Comparison of ENCODE assay signal across 7 cellular contexts in genomic region chr17:67246398-67246647, GRCh38. TPM values are rescaled to one million over a fixed set of nuclear protein-coding genes. Genes with fewer than 3 reads are reported as not detected.
DNase-seq lines count a peak whose midpoint lies in the region; ATAC-seq and TF ChIP-seq lines count a peak whose summit lies in the region.

No MANE protein-coding gene starts in this region.

- 0 out of 2 replicates have a peak, but pooled peaks cover 12% of the 10 kb centered on the region for H3K36me3 Mint-ChIP-seq in HFFc6 (ENCODE audit: low read depth)
- peaks cover 7% of the 10 kb centered on the region for H3K36me3 Mint-ChIP-seq in activated B cell treated with CpG ODN at 0.5 μM for 24 hours (ENCODE audit: low read depth)

- no peaks in the 10 kb centered on the region for H3K27me3 ChIP-seq in hepatocyte
- H3K27me3 ChIP-seq in spleen (replicated peaks in 1 of 7) = peaks cover 0 to 12% (median 0%) of the 10 kb centered on the region in 7 donors

- CTCF ChIA-PET in activated B cell treated with CpG ODN at 0.5 μM for 24 hours (lab: Charles Lee) = no interaction called here

- peak overlapping the region; percentile 88 for H3K4me2 ChIP-seq in hepatocyte

- H3K4me3 ChIP-seq in hepatocyte = peak overlapping the region; percentile 93
- peak overlapping the region; percentile 68 to 98 (median 94) for H3K4me3 ChIP-seq in spleen

- TF ChIP-seq POLR2A in spleen (IDR thresholded peaks at IDR 0.05) = no peak

- peaks cover 6% of the 10 kb centered on the region; the same call in 1 of the 2 replicates for H3K27me3 Mint-ChIP-seq in HFFc6 (ENCODE audit: insufficient read depth)
- H3K27me3 Mint-ChIP-seq in activated B cell treated with CpG ODN at 0.5 μM for 24 hours = peaks cover 4% of the 10 kb centered on the region

- DNase-seq in HFFc6 = no peak
- no peak for DNase-seq in activated B cell treated with CpG ODN at 0.5 μM for 24 hours
- no peak for DNase-seq in hepatocyte (ENCODE audit: low spot score)
- no peak for DNase-seq in spleen
- no peak for DNase-seq in 8988T
- DNase-seq in NK-92 treated with Interleukin-12 subunit alpha and Interleukin-12 subunit beta, amount 100 ng/mL, for 24 hours (lab: John Stamatoyannopoulos, UW) = no peak

- POLR2A ChIA-PET in activated B cell treated with CpG ODN at 0.5 μM for 24 hours (lab: Charles Lee) = no interaction called here

- intact Hi-C loops in activated B cell treated with CpG ODN at 0.5 μM for 24 hours (cut with micrococcal nuclease) (loop anchor here (10.0 kb wide), 1 partner anchor 1268 kb away; the partner anchor contains the start of gene PRKAR1A), spleen (cut with DNase I; ENCODE audit: low total_unique reads) (no loop called here)

- peaks cover 33% of the 10 kb centered on the region for H3K4me1 Mint-ChIP-seq in HFFc6 (ENCODE audit: low read depth)
- peaks cover 31% of the 10 kb centered on the region for H3K4me1 Mint-ChIP-seq in activated B cell treated with CpG ODN at 0.5 μM for 24 hours

- ATAC-seq in activated B cell treated with CpG ODN at 0.5 μM for 24 hours (ENCODE audit: low read depth) = no peak
- ATAC-seq in HG03280 (IDR thresholded peaks at IDR 0.05; ENCODE audit: unreplicated experiment) = no peak

- H3K4me3 Mint-ChIP-seq in HFFc6 = peak overlapping the region; percentile 84
- peak overlapping the region; percentile 78 for H3K4me3 Mint-ChIP-seq in activated B cell treated with CpG ODN at 0.5 μM for 24 hours

- H3K9me2 ChIP-seq in hepatocyte (replicated peaks; ENCODE audit: insufficient read depth) = no peaks in the 10 kb centered on the region

- H3K36me3 ChIP-seq in hepatocyte (replicated peaks; ENCODE audit: insufficient read depth, low read depth) (no peaks in the 10 kb centered on the region), spleen (peaks cover 0 to 8% (median 0%) of the 10 kb centered on the region in 6 donors)

- H4K20me1 ChIP-seq in hepatocyte (ENCODE audit: insufficient read depth, poor library complexity, severe bottlenecking) = peaks cover 23% of the 10 kb centered on the region

- no peak for TF ChIP-seq CTCF in HFFc6 (IDR thresholded peaks at IDR 0.05)
- no peak for TF ChIP-seq CTCF in activated B cell treated with CpG ODN at 0.5 μM for 24 hours (IDR thresholded peaks at IDR 0.05)
- TF ChIP-seq CTCF in hepatocyte (IDR thresholded peaks at IDR 0.05; ENCODE audit: poor library complexity) = no peak
- TF ChIP-seq CTCF in spleen (IDR thresholded peaks at IDR 0.05 in 8 of 11, conservative IDR thresholded peaks at IDR 0.05 in 3 of 11) = no peak

- H3K9me3 Mint-ChIP-seq in HFFc6 = no peaks in the 10 kb centered on the region
- no peaks in the 10 kb centered on the region for H3K9me3 Mint-ChIP-seq in activated B cell treated with CpG ODN at 0.5 μM for 24 hours

- H3K9me3 ChIP-seq in hepatocyte (ENCODE audit: low read depth) = no peaks in the 10 kb centered on the region
- H3K9me3 ChIP-seq in spleen = no peaks in the 10 kb centered on the region

- H2AFZ ChIP-seq in hepatocyte = peak overlapping the region; percentile 98

- peak overlapping the region; percentile 100 for H3K27ac ChIP-seq in hepatocyte
- peak overlapping the region; percentile 39 to 95 (median 90) for H3K27ac ChIP-seq in spleen

- H3K4me1 ChIP-seq in hepatocyte (ENCODE audit: insufficient read depth) (peaks cover 26% of the 10 kb centered on the region), spleen (peaks cover 30 to 60% (median 46%) of the 10 kb centered on the region in 6 donors)

- peaks cover 47% of the 10 kb centered on the region for H3K79me2 ChIP-seq in hepatocyte

- H3K27ac Mint-ChIP-seq in HFFc6 = no peak overlapping the region
- no peak overlapping the region for H3K27ac Mint-ChIP-seq in activated B cell treated with CpG ODN at 0.5 μM for 24 hours

- WGBS in hepatocyte (ENCODE audit: low lambda C conversion rate, missing lambda C conversion rate) = 10% methylated on average over 8 of the region's 8 CpGs
- WGBS in spleen, 5 donors = 26 to 38% (median 34%) methylated on average over 8 of the region's 8 CpGs

RNA-seq across cellular contexts. Expression of gene HELZ, which starts 1.3 kb away (rescaled TPM):
- 10 to 100 TPM; 36.0 to 46.2 (median 38.4) TPM for total RNA-seq in HFFc6 (2021; fragmentation: NEBNext Ultra II Directional; extraction: Animal tissue kit (Norgen Biotek cat#: 25700))
- 55.0 and 69.7 TPM in 2 replicates for total RNA-seq in activated B cell treated with CpG ODN at 0.5 μM for 24 hours
- 47.1 and 77.2 TPM in 2 replicates for total RNA-seq in hepatocyte
- polyA plus RNA-seq in hepatocyte = 32.7 and 34.1 TPM in 2 replicates
- 100 to 1,000 TPM in 2 of 7 donors, 10 to 100 TPM in 5; 74.2 to 154 (median 92.6) TPM for total RNA-seq in spleen
- polyA plus RNA-seq in spleen = 1 to 10 TPM; 2.5 to 4.2 (median 2.8) TPM
